Comparison of ENCODE assay signal across 21 cellular contexts in genomic region chr19:46514589-46515289, GRCh38. TPM values are rescaled to one million over a fixed set of nuclear protein-coding genes. Genes with fewer than 3 reads are reported as not detected.
"Had no signal": no experiment of that assay in that cellular context is flagged by ENCODE, and none has a peak within 500 bp of the region (broad histone marks: within the 10 kb centered on the region; RNA-seq: fewer than 3 reads in every experiment).

No MANE protein-coding gene starts in this region.

- H3K9me3 ChIP-seq: esophagus squamous epithelium had no signal

- H3K27me3 ChIP-seq: brain microvascular endothelial cell, upper lobe of left lung had no signal

- H3K9me3 Mint-ChIP-seq: central memory CD8-positive, alpha-beta T cell; natural killer cell; stimulated activated naive CD8-positive, alpha-beta T cell treated with anti-CD3 and anti-CD28 coated beads, Interleukin-15, Interleukin-2, amounts not matched to agents 100 ng/mL and 50 ng/mL, for 24 hours had no signal

- H3K4me1 Mint-ChIP-seq: natural killer cell had no signal

- H3K27ac ChIP-seq: brain microvascular endothelial cell, coronary artery, esophagus squamous epithelium, upper lobe of left lung had no signal

- H3K4me2 ChIP-seq: smooth muscle cell had no signal

- DNase-seq: activated CD4-positive, alpha-beta T cell treated with anti-CD3 and anti-CD28 coated beads for 48 hours; activated CD8-positive, alpha-beta memory T cell treated with anti-CD3 and anti-CD28 coated beads, Interleukin-2, amount 50 U/mL, for 4 hours; activated CD8-positive, alpha-beta T cell treated with anti-CD3 and anti-CD28 coated beads, Interleukin-2, amount 10 ng/mL, durations not matched to agents 7 days and 5 days; activated effector memory CD4-positive, alpha-beta T cell treated with anti-CD3 and anti-CD28 coated beads, Interleukin-2, amount 50 U/mL, for 16 hours; activated naive CD8-positive, alpha-beta T cell treated with anti-CD3 and anti-CD28 coated beads for 36 hours; activated T-cell treated with anti-CD3 and anti-CD28 coated beads, Interleukin-2, amount 50 U/mL, for 48 hours; anterior cingulate cortex; brain microvascular endothelial cell; esophagus squamous epithelium; hippocampal formation; left ventricle myocardium superior; natural killer cell; occipital lobe; right cardiac atrium; T-helper 17 cell; upper lobe of left lung had no signal

- H3K36me3 ChIP-seq: brain microvascular endothelial cell, esophagus squamous epithelium, upper lobe of left lung had no signal

- H3K4me3 Mint-ChIP-seq: activated CD8-positive, alpha-beta T cell treated with anti-CD3 and anti-CD28 coated beads, Interleukin-2, amount 10 ng/mL, durations not matched to agents 7 days and 5 days; activated naive CD8-positive, alpha-beta T cell treated with anti-CD3 and anti-CD28 coated beads for 36 hours; central memory CD8-positive, alpha-beta T cell; memory B cell; natural killer cell; stimulated activated naive CD8-positive, alpha-beta T cell treated with anti-CD3 and anti-CD28 coated beads, Interleukin-15, Interleukin-2, amounts not matched to agents 100 ng/mL and 50 ng/mL, for 24 hours; T-helper 17 cell had no signal

- H3K4me3 ChIP-seq: coronary artery, esophagus squamous epithelium, smooth muscle cell, upper lobe of left lung had no signal

- H3K36me3 Mint-ChIP-seq: activated naive CD8-positive, alpha-beta T cell treated with anti-CD3 and anti-CD28 coated beads for 36 hours; memory B cell; natural killer cell had no signal

- H3K27ac Mint-ChIP-seq: activated CD8-positive, alpha-beta T cell treated with anti-CD3 and anti-CD28 coated beads, Interleukin-2, amount 10 ng/mL, durations not matched to agents 7 days and 5 days; activated naive CD8-positive, alpha-beta T cell treated with anti-CD3 and anti-CD28 coated beads for 36 hours; memory B cell; natural killer cell; stimulated activated naive CD8-positive, alpha-beta T cell treated with anti-CD3 and anti-CD28 coated beads, Interleukin-15, Interleukin-2, amounts not matched to agents 100 ng/mL and 50 ng/mL, for 24 hours; T-helper 17 cell had no signal

- ATAC-seq: left ventricle myocardium superior, natural killer cell, T-helper 17 cell had no signal

RNA-seq across cellular contexts. Expression of gene PNMA8A, which starts 43.4 kb away (rescaled TPM):
- total RNA-seq: activated CD8-positive, alpha-beta T cell treated with anti-CD3 and anti-CD28 coated beads, Interleukin-2, amount 10 ng/mL, durations not matched to agents 7 days and 5 days; natural killer cell; T-helper 17 cell had no signal
